1 cellular context compared by ENCODE assay signal in the genomic region with DNA sequence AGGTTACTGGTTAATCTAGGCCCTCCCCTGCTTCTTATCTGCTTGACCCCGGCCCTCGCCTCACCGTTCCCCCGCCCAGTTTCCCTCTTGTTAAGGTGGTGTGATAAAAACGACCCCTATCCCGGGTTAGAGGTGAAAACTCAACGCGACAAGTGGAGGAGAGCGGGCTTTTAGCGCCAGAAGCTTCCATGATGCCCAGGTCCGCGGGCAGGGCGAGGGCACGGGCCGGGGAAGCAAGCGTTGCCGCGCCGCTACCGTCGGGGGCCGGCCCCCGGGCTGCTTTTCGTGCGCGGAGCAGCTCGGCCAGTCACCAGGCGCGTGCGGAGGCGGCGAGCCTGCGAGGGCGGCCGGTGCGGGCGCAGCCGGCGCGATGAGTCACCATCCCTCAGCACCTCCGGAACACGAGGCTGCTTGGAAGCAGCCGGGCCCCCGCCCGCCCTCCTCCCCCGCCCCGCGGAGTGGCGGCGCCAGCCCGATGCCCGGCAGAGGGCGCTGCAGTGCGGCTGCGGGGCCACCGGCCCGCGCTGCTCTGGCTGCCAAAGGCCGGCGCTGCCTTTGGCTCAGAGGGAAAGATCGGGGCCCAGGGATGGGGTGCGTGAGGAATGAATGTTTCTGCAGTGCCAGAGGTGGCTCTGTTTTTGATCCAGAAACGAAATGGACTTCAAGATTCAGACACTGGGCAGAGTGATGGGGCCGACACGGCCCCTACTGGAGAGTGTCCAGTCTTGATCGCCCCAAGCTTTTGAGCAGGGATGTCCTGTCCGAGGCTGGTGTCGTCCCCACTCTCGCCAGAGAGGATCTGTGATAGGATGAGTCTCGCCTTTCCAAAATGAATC.
A peak's percentile ranks its signal among the peaks of the same experiment; 100 is the strongest.
TF ChIP-seq lines count a peak whose summit lies in the region.

No MANE protein-coding gene starts in this region.

TF ChIP-seq in HepG2, 621 proteins besides CTCF, POLR2A, EP300 and RAD21 (continued from another document and continues in another):
- TF ChIP-seq, protein P1, sequence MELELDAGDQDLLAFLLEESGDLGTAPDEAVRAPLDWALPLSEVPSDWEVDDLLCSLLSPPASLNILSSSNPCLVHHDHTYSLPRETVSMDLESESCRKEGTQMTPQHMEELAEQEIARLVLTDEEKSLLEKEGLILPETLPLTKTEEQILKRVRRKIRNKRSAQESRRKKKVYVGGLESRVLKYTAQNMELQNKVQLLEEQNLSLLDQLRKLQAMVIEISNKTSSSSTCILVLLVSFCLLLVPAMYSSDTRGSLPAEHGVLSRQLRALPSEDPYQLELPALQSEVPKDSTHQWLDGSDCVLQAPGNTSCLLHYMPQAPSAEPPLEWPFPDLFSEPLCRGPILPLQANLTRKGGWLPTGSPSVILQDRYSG (CRISPR knock-in tag; IDR thresholded peaks at IDR 0.05): peak; percentile 91
- TF ChIP-seq RARG (CRISPR knock-in tag; IDR thresholded peaks at IDR 0.05; ENCODE audit: low read depth) (no peak), ZFP62 (CRISPR knock-in tag; IDR thresholded peaks at IDR 0.05) (no peak), ZNF274 (CRISPR knock-in tag; IDR thresholded peaks at IDR 0.05) (peak; percentile 82; the same call in 1 of the 2 replicates), ZNF746 (CRISPR knock-in tag; IDR thresholded peaks at IDR 0.05) (peak; percentile 54; the same call in 1 of the 2 replicates), ZNF572 (CRISPR knock-in tag; IDR thresholded peaks at IDR 0.05) (no peak), ATM (IDR thresholded peaks at IDR 0.05; ENCODE audit: borderline replicate concordance) (no peak), ZSCAN30 (CRISPR knock-in tag; IDR thresholded peaks at IDR 0.05) (no peak), HOXA3 (CRISPR knock-in tag; IDR thresholded peaks at IDR 0.05) (peak; percentile 60), ZSCAN9 (CRISPR knock-in tag; IDR thresholded peaks at IDR 0.05; ENCODE audit: borderline replicate concordance) (no peak), SOX13 (IDR thresholded peaks at IDR 0.05) (no peak), SOX13 (CRISPR knock-in tag; conservative IDR thresholded peaks at IDR 0.05 in 1 of 2, IDR thresholded peaks at IDR 0.05 in 1 of 2) (0 out of 4 replicates have a peak, but pooled peaks of 1 of the 2 experiments have one; percentile 12), KLF15 (CRISPR knock-in tag; IDR thresholded peaks at IDR 0.05; ENCODE audit: borderline replicate concordance) (peak; percentile 49; the same call in 1 of the 2 replicates), JUN (CRISPR knock-in tag; IDR thresholded peaks at IDR 0.05) (peak; percentile 57; the same call in 1 of the 2 replicates), TRIM24 (CRISPR knock-in tag; IDR thresholded peaks at IDR 0.05) (no peak), HOXA9 (CRISPR knock-in tag; IDR thresholded peaks at IDR 0.05; ENCODE audit: borderline replicate concordance) (peak; percentile 68; the same call in 1 of the 2 replicates), NFATC3 (CRISPR knock-in tag; IDR thresholded peaks at IDR 0.05) (no peak), ETV5 (CRISPR knock-in tag; IDR thresholded peaks at IDR 0.05; ENCODE audit: borderline replicate concordance) (peak; percentile 36; the same call in 1 of the 2 replicates), GABPB1 (CRISPR knock-in tag; IDR thresholded peaks at IDR 0.05) (peak; percentile 67; the same call in 1 of the 2 replicates), SP5 (CRISPR knock-in tag; IDR thresholded peaks at IDR 0.05; ENCODE audit: borderline replicate concordance, low read depth) (0 out of 2 replicates have a peak, but pooled peaks have one; percentile 13), FOSL1 (CRISPR knock-in tag; IDR thresholded peaks at IDR 0.05; ENCODE audit: borderline replicate concordance) (peak; percentile 65; the same call in 1 of the 2 replicates), ATF1 (CRISPR knock-in tag; IDR thresholded peaks at IDR 0.05) (no peak), GATAD2A (CRISPR knock-in tag; IDR thresholded peaks at IDR 0.05) (no peak), GFI1 (CRISPR knock-in tag; IDR thresholded peaks at IDR 0.05; ENCODE audit: borderline replicate concordance) (peak; percentile 18; the same call in 1 of the 2 replicates), ZKSCAN5 (CRISPR knock-in tag; IDR thresholded peaks at IDR 0.05) (no peak), NONO (IDR thresholded peaks at IDR 0.05) (no peak), NONO (CRISPR knock-in tag; conservative IDR thresholded peaks at IDR 0.05) (0 out of 2 replicates have a peak, but pooled peaks have one; percentile 44), EED (CRISPR knock-in tag; IDR thresholded peaks at IDR 0.05) (no peak), HNRNPLL (IDR thresholded peaks at IDR 0.05; ENCODE audit: low read depth, low read length, poor library complexity, severe bottlenecking) (peak; percentile 73), RELA (CRISPR knock-in tag; IDR thresholded peaks at IDR 0.05) (no peak), POLR2AphosphoS2 (IDR thresholded peaks at IDR 0.05; ENCODE audit: low read depth, low read length) (no peak), POLR2G (IDR thresholded peaks at IDR 0.05; ENCODE audit: low read depth, low read length) (no peak), SSRP1 (CRISPR knock-in tag; IDR thresholded peaks at IDR 0.05) (no peak), SOX5 (CRISPR knock-in tag; IDR thresholded peaks at IDR 0.05; ENCODE audit: borderline replicate concordance) (0 out of 2 replicates have a peak, but pooled peaks have one; percentile 17), ZNF564 (CRISPR knock-in tag; IDR thresholded peaks at IDR 0.05) (peak; percentile 65; the same call in 1 of the 2 replicates), ZNF788 (CRISPR knock-in tag; IDR thresholded peaks at IDR 0.05; ENCODE audit: borderline replicate concordance) (no peak), ZNF136 (CRISPR knock-in tag; IDR thresholded peaks at IDR 0.05; ENCODE audit: low read depth) (no peak), NFE2L2 (IDR thresholded peaks at IDR 0.05; ENCODE audit: low read length) (no peak)
- TF ChIP-seq, protein P2, sequence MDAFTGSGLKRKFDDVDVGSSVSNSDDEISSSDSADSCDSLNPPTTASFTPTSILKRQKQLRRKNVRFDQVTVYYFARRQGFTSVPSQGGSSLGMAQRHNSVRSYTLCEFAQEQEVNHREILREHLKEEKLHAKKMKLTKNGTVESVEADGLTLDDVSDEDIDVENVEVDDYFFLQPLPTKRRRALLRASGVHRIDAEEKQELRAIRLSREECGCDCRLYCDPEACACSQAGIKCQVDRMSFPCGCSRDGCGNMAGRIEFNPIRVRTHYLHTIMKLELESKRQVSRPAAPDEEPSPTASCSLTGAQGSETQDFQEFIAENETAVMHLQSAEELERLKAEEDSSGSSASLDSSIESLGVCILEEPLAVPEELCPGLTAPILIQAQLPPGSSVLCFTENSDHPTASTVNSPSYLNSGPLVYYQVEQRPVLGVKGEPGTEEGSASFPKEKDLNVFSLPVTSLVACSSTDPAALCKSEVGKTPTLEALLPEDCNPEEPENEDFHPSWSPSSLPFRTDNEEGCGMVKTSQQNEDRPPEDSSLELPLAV (CRISPR knock-in tag; conservative IDR thresholded peaks at IDR 0.05; ENCODE audit: low read depth): no peak
- TF ChIP-seq, protein P3, sequence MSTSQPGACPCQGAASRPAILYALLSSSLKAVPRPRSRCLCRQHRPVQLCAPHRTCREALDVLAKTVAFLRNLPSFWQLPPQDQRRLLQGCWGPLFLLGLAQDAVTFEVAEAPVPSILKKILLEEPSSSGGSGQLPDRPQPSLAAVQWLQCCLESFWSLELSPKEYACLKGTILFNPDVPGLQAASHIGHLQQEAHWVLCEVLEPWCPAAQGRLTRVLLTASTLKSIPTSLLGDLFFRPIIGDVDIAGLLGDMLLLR (CRISPR knock-in tag; IDR thresholded peaks at IDR 0.05): peak; percentile 84
- TF ChIP-seq, protein P4, sequence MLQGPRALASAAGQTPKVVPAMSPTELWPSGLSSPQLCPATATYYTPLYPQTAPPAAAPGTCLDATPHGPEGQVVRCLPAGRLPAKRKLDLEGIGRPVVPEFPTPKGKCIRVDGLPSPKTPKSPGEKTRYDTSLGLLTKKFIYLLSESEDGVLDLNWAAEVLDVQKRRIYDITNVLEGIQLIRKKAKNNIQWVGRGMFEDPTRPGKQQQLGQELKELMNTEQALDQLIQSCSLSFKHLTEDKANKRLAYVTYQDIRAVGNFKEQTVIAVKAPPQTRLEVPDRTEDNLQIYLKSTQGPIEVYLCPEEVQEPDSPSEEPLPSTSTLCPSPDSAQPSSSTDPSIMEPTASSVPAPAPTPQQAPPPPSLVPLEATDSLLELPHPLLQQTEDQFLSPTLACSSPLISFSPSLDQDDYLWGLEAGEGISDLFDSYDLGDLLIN (CRISPR knock-in tag; IDR thresholded peaks at IDR 0.05; ENCODE audit: borderline replicate concordance): no peak
- TF ChIP-seq, protein P5, sequence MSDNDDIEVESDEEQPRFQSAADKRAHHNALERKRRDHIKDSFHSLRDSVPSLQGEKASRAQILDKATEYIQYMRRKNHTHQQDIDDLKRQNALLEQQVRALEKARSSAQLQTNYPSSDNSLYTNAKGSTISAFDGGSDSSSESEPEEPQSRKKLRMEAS (IDR thresholded peaks at IDR 0.05): peak; percentile 92
- TF ChIP-seq, protein P6, sequence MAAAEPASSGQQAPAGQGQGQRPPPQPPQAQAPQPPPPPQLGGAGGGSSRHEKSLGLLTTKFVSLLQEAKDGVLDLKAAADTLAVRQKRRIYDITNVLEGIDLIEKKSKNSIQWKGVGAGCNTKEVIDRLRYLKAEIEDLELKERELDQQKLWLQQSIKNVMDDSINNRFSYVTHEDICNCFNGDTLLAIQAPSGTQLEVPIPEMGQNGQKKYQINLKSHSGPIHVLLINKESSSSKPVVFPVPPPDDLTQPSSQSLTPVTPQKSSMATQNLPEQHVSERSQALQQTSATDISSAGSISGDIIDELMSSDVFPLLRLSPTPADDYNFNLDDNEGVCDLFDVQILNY (CRISPR knock-in tag; conservative IDR thresholded peaks at IDR 0.05): no peak
- TF ChIP-seq, protein P7, sequence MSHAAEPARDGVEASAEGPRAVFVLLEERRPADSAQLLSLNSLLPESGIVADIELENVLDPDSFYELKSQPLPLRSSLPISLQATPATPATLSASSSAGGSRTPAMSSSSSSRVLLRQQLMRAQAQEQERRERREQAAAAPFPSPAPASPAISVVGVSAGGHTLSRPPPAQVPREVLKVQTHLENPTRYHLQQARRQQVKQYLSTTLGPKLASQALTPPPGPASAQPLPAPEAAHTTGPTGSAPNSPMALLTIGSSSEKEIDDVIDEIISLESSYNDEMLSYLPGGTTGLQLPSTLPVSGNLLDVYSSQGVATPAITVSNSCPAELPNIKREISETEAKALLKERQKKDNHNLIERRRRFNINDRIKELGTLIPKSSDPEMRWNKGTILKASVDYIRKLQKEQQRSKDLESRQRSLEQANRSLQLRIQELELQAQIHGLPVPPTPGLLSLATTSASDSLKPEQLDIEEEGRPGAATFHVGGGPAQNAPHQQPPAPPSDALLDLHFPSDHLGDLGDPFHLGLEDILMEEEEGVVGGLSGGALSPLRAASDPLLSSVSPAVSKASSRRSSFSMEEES (CRISPR knock-in tag; IDR thresholded peaks at IDR 0.05): no peak
- TF ChIP-seq, protein P8, sequence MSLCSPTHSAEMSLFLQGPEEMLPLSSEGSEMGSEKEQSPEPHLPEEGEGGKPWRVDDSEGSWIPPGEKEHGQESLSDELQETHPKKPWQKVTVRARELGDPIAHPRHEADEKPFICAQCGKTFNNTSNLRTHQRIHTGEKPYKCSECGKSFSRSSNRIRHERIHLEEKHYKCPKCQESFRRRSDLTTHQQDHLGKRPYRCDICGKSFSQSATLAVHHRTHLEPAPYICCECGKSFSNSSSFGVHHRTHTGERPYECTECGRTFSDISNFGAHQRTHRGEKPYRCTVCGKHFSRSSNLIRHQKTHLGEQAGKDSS (CRISPR knock-in tag; IDR thresholded peaks at IDR 0.05; ENCODE audit: borderline replicate concordance, low read depth): no peak
- TF ChIP-seq, protein P9, sequence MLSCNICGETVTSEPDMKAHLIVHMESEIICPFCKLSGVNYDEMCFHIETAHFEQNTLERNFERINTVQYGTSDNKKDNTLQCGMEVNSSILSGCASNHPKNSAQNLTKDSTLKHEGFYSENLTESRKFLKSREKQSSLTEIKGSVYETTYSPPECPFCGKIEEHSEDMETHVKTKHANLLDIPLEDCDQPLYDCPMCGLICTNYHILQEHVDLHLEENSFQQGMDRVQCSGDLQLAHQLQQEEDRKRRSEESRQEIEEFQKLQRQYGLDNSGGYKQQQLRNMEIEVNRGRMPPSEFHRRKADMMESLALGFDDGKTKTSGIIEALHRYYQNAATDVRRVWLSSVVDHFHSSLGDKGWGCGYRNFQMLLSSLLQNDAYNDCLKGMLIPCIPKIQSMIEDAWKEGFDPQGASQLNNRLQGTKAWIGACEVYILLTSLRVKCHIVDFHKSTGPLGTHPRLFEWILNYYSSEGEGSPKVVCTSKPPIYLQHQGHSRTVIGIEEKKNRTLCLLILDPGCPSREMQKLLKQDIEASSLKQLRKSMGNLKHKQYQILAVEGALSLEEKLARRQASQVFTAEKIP (CRISPR knock-in tag; IDR thresholded peaks at IDR 0.05; ENCODE audit: borderline replicate concordance): no peak
- TF ChIP-seq, protein P10, sequence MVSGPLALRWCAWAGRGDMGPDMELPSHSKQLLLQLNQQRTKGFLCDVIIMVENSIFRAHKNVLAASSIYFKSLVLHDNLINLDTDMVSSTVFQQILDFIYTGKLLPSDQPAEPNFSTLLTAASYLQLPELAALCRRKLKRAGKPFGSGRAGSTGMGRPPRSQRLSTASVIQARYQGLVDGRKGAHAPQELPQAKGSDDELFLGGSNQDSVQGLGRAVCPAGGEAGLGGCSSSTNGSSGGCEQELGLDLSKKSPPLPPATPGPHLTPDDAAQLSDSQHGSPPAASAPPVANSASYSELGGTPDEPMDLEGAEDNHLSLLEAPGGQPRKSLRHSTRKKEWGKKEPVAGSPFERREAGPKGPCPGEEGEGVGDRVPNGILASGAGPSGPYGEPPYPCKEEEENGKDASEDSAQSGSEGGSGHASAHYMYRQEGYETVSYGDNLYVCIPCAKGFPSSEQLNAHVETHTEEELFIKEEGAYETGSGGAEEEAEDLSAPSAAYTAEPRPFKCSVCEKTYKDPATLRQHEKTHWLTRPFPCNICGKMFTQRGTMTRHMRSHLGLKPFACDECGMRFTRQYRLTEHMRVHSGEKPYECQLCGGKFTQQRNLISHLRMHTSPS (CRISPR knock-in tag; IDR thresholded peaks at IDR 0.05; ENCODE audit: low read depth): no peak
- TF ChIP-seq, protein P11, sequence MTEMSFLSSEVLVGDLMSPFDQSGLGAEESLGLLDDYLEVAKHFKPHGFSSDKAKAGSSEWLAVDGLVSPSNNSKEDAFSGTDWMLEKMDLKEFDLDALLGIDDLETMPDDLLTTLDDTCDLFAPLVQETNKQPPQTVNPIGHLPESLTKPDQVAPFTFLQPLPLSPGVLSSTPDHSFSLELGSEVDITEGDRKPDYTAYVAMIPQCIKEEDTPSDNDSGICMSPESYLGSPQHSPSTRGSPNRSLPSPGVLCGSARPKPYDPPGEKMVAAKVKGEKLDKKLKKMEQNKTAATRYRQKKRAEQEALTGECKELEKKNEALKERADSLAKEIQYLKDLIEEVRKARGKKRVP (CRISPR knock-in tag; IDR thresholded peaks at IDR 0.05): peak in 1 of 2 experiments; percentile 37; a peak in 2 of 4 replicates
- TF ChIP-seq, protein P12, sequence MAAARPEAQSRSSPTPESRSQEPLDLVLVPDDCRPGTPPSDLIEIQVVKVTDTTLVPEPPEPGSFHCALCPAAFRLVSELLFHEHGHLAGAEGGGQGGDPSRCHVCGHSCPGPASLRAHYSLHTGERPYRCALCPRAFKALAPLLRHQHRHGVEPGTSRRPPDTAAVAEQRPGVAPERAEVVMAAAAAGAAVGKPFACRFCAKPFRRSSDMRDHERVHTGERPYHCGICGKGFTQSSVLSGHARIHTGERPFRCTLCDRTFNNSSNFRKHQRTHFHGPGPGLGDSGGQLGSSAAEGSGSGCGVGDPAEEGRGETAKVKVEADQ (CRISPR knock-in tag; IDR thresholded peaks at IDR 0.05; ENCODE audit: borderline replicate concordance): 0 out of 2 replicates have a peak, but pooled peaks have one; percentile 44
